Comparison of ENCODE assay signal across 1 cellular context in genomic region chr4:151389799-151390198, GRCh38. TPM values are rescaled to one million over a fixed set of nuclear protein-coding genes. Genes with fewer than 3 reads are reported as not detected.
"Had no signal": no experiment of that assay in that cellular context is flagged by ENCODE, and none has a peak within 500 bp of the region (broad histone marks: within the 10 kb centered on the region; RNA-seq: fewer than 3 reads in every experiment).

No MANE protein-coding gene starts in this region.

RNA-seq across cellular contexts. Expression of gene FHIP1A, which starts 19.2 kb away (rescaled TPM):
- polyA plus RNA-seq: GM23248 had no signal
